Comparison of ENCODE assay signal across 8 cellular contexts in the genomic region with DNA sequence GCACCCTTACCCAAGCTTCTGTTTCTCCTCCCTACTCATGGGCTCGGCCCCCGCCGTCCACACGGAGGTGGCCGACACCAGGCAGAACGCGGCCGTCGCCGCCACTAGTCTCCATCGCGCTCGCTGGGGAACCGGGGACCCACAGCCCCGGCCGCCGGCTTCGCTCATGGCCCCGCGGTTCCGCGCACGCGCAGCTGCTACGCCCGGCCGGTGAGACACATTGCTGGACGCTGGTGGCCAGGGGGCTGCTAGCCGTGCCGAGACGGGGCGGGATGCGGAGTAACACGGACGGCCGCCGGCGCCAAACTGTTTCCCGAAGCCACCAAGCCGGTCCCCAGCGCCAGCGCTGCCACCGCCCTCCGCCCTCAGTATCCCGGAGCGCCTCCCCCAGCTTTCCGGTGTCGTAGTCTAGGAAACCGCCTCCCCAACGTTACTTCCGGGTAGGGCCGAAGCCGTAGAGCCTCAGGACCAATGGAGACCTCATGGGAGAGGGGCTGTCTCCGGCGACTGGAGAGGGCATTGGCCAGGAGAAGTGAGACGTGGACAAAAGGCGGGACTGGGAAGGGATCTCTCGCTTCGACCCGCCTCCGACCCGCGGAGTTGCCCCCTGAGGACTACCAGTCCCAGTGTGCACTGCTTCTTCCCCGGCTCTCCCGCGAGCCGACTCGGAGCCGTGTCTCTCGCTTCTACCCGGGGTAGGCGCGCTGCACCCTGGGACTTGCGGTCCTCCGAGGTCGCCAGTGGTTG. TPM values are rescaled to one million over a fixed set of nuclear protein-coding genes. Genes with fewer than 3 reads are reported as not detected.
DNase-seq lines count a peak whose midpoint lies in the region; ATAC-seq and TF ChIP-seq lines count a peak whose summit lies in the region.

A gene with protein sequence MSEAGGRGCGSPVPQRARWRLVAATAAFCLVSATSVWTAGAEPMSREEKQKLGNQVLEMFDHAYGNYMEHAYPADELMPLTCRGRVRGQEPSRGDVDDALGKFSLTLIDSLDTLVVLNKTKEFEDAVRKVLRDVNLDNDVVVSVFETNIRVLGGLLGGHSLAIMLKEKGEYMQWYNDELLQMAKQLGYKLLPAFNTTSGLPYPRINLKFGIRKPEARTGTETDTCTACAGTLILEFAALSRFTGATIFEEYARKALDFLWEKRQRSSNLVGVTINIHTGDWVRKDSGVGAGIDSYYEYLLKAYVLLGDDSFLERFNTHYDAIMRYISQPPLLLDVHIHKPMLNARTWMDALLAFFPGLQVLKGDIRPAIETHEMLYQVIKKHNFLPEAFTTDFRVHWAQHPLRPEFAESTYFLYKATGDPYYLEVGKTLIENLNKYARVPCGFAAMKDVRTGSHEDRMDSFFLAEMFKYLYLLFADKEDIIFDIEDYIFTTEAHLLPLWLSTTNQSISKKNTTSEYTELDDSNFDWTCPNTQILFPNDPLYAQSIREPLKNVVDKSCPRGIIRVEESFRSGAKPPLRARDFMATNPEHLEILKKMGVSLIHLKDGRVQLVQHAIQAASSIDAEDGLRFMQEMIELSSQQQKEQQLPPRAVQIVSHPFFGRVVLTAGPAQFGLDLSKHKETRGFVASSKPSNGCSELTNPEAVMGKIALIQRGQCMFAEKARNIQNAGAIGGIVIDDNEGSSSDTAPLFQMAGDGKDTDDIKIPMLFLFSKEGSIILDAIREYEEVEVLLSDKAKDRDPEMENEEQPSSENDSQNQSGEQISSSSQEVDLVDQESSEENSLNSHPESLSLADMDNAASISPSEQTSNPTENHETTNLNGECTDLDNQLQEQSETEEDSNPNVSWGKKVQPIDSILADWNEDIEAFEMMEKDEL (minus strand): TSS at position 380 of the 747 bp plus-strand sequence. CDS start 212 bp downstream, at position 168.

- H3F3A ChIP-seq in PC-9 (ENCODE audit: insufficient read depth, low read depth) = peaks cover 21% of the 10 kb centered on the region

- H3K27me3 ChIP-seq in PC-9 (ENCODE audit: insufficient read depth, low read depth) = no peaks in the 10 kb centered on the region

- peak within 1 kb of the TSS; percentile 92 for H2AFZ ChIP-seq in PC-9

- H3K27ac ChIP-seq in PC-9 = peak within 1 kb of the TSS; percentile 52
- H3K27ac ChIP-seq in epithelial cell of prostate = peak within 1 kb of the TSS; percentile 80

- H3K9me2 ChIP-seq in PC-9 (ENCODE audit: insufficient read depth) = peaks cover 5% of the 10 kb centered on the region; the same call in 1 of the 2 replicates

- TF ChIP-seq CTCF in PC-9 (conservative IDR thresholded peaks at IDR 0.05) (no peak), mucosa of descending colon (IDR thresholded peaks at IDR 0.05) (no peak)

- H3K4me1 ChIP-seq in PC-9 (replicated peaks; ENCODE audit: insufficient read depth) (peaks cover 25% of the 10 kb centered on the region), mucosa of descending colon (ENCODE audit: low read depth) (peaks cover 10% of the 10 kb centered on the region)

- H4K20me1 ChIP-seq in PC-9 (ENCODE audit: insufficient read depth) = no peaks in the 10 kb centered on the region

- BruUV-seq in PC-9 (replicated peaks; lab: Mats Ljungman, UMichigan) = no TSS peak

- no peaks in the 10 kb centered on the region for H3K9me3 ChIP-seq in PC-9 (ENCODE audit: insufficient read depth, low read depth)
- H3K9me3 ChIP-seq in mucosa of descending colon = no peaks in the 10 kb centered on the region

- peak within 1 kb of the TSS; percentile 83 for H3K4me3 ChIP-seq in Jurkat, Clone E6-1 (ENCODE audit: low read length)
- H3K4me3 ChIP-seq in PC-9 = peak within 1 kb of the TSS; percentile 98
- peak within 1 kb of the TSS; percentile 92 for H3K4me3 ChIP-seq in mucosa of descending colon

- POLR2A ChIA-PET in PC-9 (lab: Charles Lee; ENCODE audit: unreplicated experiment) = interaction anchor here (0.5 to 0.6 kb wide), 2 partner anchors 181 to 698 kb away, joined by 3 to 5 read pairs; no protein-coding TSS in a partner anchor

- DNase-seq in DMS153 (lab: John Stamatoyannopoulos, UW) (peak; percentile 100), PC-9 (peak; percentile 98), epithelial cell of prostate (ENCODE audit: low read depth, low spot score) (peak; percentile 99), mucosa of descending colon (peak; percentile 97 to 99 (median 98))
- peak; percentile 99 for DNase-seq in Jurkat, Clone E6-1 (ENCODE audit: low read depth, low spot score)
- DNase-seq in activated T-cell treated with anti-CD3 and anti-CD28 coated beads, Interleukin-2, amount 50 U/mL, for 1 hour = peak; percentile 93
- peak; percentile 97 for DNase-seq in stimulated activated CD8-positive, alpha-beta memory T cell treated with anti-CD3 and anti-CD28 coated beads, Interleukin-4, amount 100 ng/mL, for 24 hours (ENCODE audit: low read depth)

- CTCF ChIA-PET in PC-9 (lab: Charles Lee) = no interaction called here

- ATAC-seq in GM21619 (IDR thresholded peaks at IDR 0.05; ENCODE audit: unreplicated experiment) (peak; percentile 91), mucosa of descending colon (peak; percentile 94)

- peaks cover 21% of the 10 kb centered on the region for H3K79me2 ChIP-seq in PC-9 (ENCODE audit: low read depth)

- H3K4me2 ChIP-seq in PC-9 = peak within 1 kb of the TSS; percentile 100

- intact Hi-C loops in PC-9 (cut with micrococcal nuclease; ENCODE audit: unreplicated experiment) = loop anchor here (1.0 kb wide), 1 partner anchor 403 kb away; the partner anchor contains the start of gene SWT1
- intact Hi-C loops in mucosa of descending colon (cut with DNase I, micrococcal nuclease) = no loop called here

- H3K36me3 ChIP-seq in PC-9 (ENCODE audit: low read depth) = no peaks in the 10 kb centered on the region
- no peaks in the 10 kb centered on the region for H3K36me3 ChIP-seq in mucosa of descending colon (ENCODE audit: low read depth)

RNA-seq across cellular contexts. Expression of the gene that starts here (rescaled TPM):
- polyA plus RNA-seq in Jurkat, Clone E6-1 (2012; ENCODE audit: insufficient read depth, insufficient read length) = 12.2 TPM
- total RNA-seq in PC-9 (2021) (10.3 and 14.5 TPM in 2 replicates), mucosa of descending colon (10 to 100 TPM; 32.1 to 66.3 (median 66.0) TPM)

Comparison
In these comparisons a context has a peak if more than half of its experiments do, and no peak if none do; other contexts are left out.
1. Peak in every context shown above with its lines: DNase-seq, ATAC-seq, H3K4me3 ChIP-seq and H3K27ac ChIP-seq.